ENCODE assay signal across 17 cellular contexts in genomic region chr10:118278649-118279048, GRCh38.
DNase-seq lines count a peak whose midpoint lies in the region; ATAC-seq and TF ChIP-seq lines count a peak whose summit lies in the region.
"Had no signal": no experiment of that assay in that cellular context is flagged by ENCODE, and none has a peak within 500 bp of the region (broad histone marks: within the 10 kb centered on the region; RNA-seq: fewer than 3 reads in every experiment).

No MANE protein-coding gene starts in this region.

- H3K27me3 ChIP-seq in kidney epithelial cell (ENCODE audit: control insufficient read depth, insufficient read depth, low read length) (no peaks in the 10 kb centered on the region), mesendoderm (ENCODE audit: insufficient read depth, low read length, poor library complexity) (no peaks in the 10 kb centered on the region)

- H3K56ac ChIP-seq in mesendoderm (ENCODE audit: low read length): no peak overlapping the region

- no peak overlapping the region for H2BK5ac ChIP-seq in mesendoderm (ENCODE audit: low read length)

- no peak overlapping the region for H3K18ac ChIP-seq in mesendoderm (ENCODE audit: low read length)

- H3K79me2 ChIP-seq in mesendoderm (ENCODE audit: control insufficient read depth, insufficient read depth, low read length): no peaks in the 10 kb centered on the region

- H3K4me3 ChIP-seq in kidney epithelial cell (ENCODE audit: low read depth, low read length): no peak overlapping the region
- no peak overlapping the region for H3K4me3 ChIP-seq in mesendoderm (ENCODE audit: low read length)
- H3K4me3 ChIP-seq: GM12878, SJSA1 had no signal

- H3K27ac ChIP-seq in mesendoderm (ENCODE audit: low read depth, low read length): no peak overlapping the region
- H3K27ac ChIP-seq: SJSA1 had no signal

- no peak overlapping the region for H4K8ac ChIP-seq in mesendoderm (ENCODE audit: low read depth, low read length)

- no peaks in the 10 kb centered on the region for H3K4me1 ChIP-seq in mesendoderm (ENCODE audit: control insufficient read depth, low read depth, low read length)

- H3K23ac ChIP-seq in mesendoderm (ENCODE audit: low read length): no peak overlapping the region

- DNase-seq in ELR (ENCODE audit: low read depth) (peak; percentile 47), M059J (ENCODE audit: low read depth) (peak; percentile 35), dermis blood vessel endothelial cell (peak; percentile 31), kidney epithelial cell (ENCODE audit: low read depth) (peak; percentile 39), HT-29 (ENCODE audit: low spot score) (no peak), mesendoderm (no peak), AML-193 (lab: John Stamatoyannopoulos, UW) (no peak)
- DNase-seq: CD8-positive, alpha-beta T cell; DMS79; NCI-H1105 treated with DMSO at 0.1 percent for 48 hours; NCI-H187; NCI-H345; NCI-H526 treated with DMSO at 0.1 percent for 48 hours; NK-92 treated with Interleukin-12 subunit alpha and Interleukin-12 subunit beta, amount 100 ng/mL, for 24 hours had no signal

- ATAC-seq in GM21576 (IDR thresholded peaks at IDR 0.05; ENCODE audit: unreplicated experiment): no peak
- ATAC-seq: CD8-positive, alpha-beta T cell; GM12878 had no signal

- H4K5ac ChIP-seq in mesendoderm (ENCODE audit: low read length): no peak overlapping the region

- H3K79me1 ChIP-seq in mesendoderm (ENCODE audit: low read length): no peaks in the 10 kb centered on the region

- no peak overlapping the region for H3K4me2 ChIP-seq in mesendoderm (ENCODE audit: low read length)

- H3K36me3 ChIP-seq in kidney epithelial cell (ENCODE audit: control insufficient read depth, insufficient read depth, low read length): no peaks in the 10 kb centered on the region
- no peaks in the 10 kb centered on the region for H3K36me3 ChIP-seq in mesendoderm (ENCODE audit: control insufficient read depth, insufficient read depth, low read length)
- H3K36me3 ChIP-seq: SJSA1 had no signal

- no peak for TF ChIP-seq CTCF in kidney epithelial cell (IDR thresholded peaks at IDR 0.05; ENCODE audit: insufficient read depth, low read length, poor library complexity, severe bottlenecking)

- H3K9ac ChIP-seq in mesendoderm (ENCODE audit: low read length): no peak overlapping the region

- H2BK120ac ChIP-seq in mesendoderm (ENCODE audit: low read depth, low read length): no peak overlapping the region

- H2BK15ac ChIP-seq in mesendoderm (replicated peaks; ENCODE audit: low read depth): no peak overlapping the region

- no peak overlapping the region for H3K4ac ChIP-seq in mesendoderm (ENCODE audit: low read depth, low read length)

- no peak overlapping the region for H2AK5ac ChIP-seq in mesendoderm (ENCODE audit: low read length)

Comparison
In these comparisons a context has a peak if more than half of its experiments do, and no peak if none do; other contexts are left out.
1. DNase-seq: peak in ELR (single experiment), M059J (single experiment), dermis blood vessel endothelial cell (single experiment) and kidney epithelial cell (single experiment); none in HT-29 (single experiment), mesendoderm (single experiment) and AML-193 (0 of 2).